1 cellular context compared by ENCODE assay signal in the genomic region with DNA sequence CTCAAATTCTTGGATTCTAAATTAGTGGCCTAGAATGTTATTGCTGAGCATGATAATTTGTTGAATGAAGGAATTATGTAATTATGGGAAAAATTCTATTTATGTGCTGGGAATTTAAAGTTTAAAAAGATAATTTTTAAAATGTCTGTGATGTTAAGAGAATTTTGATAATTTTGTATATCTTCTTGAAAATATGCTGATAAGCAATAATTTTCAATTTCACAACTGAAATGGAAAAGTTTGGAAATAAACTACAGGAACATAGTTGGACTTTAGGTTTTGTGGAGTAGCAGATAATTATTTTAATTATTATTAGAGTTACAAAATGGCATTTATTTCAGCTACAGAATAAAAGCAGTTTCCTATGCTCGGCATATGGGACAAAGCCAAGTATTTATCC.
TF ChIP-seq lines count a peak whose summit lies in the region.

No MANE protein-coding gene starts in this region.

TF ChIP-seq in HepG2, 621 proteins besides CTCF, POLR2A, EP300 and RAD21 (continued from another document):
- TF ChIP-seq MAFK (conservative IDR thresholded peaks at IDR 0.05 in 1 of 2, IDR thresholded peaks at IDR 0.05 in 1 of 2; ENCODE audit: low read length in 2 of 2), result peak; percentile 58 to 71; a peak in 3 of 4 replicates
